In the genomic region with DNA sequence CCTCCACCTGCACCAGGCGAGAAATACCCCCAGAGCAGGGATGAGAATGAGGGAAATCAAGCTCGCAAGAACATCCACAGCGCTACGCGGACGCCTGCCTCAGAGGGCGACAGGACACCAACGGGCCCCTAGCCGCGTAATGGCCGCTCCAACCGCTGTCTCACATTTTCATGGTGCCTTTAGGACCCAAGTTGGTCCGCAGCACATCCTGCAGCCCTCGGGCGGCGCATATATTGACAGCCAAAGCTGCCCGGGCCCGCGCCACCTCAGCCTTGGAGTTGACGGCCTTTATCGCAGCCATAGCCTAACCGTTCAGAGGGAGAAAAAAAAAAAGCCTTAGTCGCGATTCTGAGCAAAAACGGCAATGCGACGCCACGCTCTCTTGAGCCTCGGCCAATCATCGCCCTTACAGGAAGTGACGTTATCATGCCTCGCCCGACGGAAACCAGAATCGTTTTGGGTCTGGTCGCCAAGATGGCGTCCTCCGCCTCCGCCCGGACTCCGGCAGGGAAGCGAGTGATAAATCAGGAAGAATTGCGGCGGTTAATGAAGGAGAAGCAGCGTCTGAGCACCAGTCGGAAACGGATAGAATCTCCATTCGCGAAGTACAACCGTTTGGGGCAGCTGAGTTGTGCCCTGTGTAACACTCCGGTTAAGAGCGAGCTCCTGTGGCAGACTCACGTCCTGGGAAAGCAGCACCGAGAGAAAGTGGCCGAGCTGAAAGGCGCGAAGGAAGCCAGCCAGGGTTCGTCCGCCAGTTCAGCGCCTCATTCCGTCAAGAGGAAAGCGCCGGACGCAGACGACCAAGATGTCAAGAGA, we compare ENCODE assay signal across 1 cellular context.
TF ChIP-seq lines count a peak whose summit lies in the region.

A gene with protein sequence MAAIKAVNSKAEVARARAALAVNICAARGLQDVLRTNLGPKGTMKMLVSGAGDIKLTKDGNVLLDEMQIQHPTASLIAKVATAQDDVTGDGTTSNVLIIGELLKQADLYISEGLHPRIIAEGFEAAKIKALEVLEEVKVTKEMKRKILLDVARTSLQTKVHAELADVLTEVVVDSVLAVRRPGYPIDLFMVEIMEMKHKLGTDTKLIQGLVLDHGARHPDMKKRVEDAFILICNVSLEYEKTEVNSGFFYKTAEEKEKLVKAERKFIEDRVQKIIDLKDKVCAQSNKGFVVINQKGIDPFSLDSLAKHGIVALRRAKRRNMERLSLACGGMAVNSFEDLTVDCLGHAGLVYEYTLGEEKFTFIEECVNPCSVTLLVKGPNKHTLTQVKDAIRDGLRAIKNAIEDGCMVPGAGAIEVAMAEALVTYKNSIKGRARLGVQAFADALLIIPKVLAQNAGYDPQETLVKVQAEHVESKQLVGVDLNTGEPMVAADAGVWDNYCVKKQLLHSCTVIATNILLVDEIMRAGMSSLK (minus strand): TSS at position 368 of the 819 bp plus-strand sequence. CDS start 67 bp downstream, at position 301.
A gene with protein sequence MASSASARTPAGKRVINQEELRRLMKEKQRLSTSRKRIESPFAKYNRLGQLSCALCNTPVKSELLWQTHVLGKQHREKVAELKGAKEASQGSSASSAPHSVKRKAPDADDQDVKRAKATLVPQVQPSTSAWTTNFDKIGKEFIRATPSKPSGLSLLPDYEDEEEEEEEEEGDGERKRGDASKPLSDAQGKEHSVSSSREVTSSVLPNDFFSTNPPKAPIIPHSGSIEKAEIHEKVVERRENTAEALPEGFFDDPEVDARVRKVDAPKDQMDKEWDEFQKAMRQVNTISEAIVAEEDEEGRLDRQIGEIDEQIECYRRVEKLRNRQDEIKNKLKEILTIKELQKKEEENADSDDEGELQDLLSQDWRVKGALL (plus strand): TSS at position 448 of the 819 bp plus-strand sequence. CDS start 27 bp downstream, at position 475.

TF ChIP-seq in endothelial cell of umbilical vein, 7 proteins besides CTCF, POLR2A, EP300 and RAD21:
- TF ChIP-seq EZH2 (IDR thresholded peaks at IDR 0.05; ENCODE audit: borderline replicate concordance, low read depth, low read length, severe bottlenecking) (no peak), MYC (IDR thresholded peaks at IDR 0.05; ENCODE audit: low read depth, low read length) (peak; percentile 62), POLR2AphosphoS5 (IDR thresholded peaks at IDR 0.05; ENCODE audit: insufficient read depth, low read depth, low read length) (peak; percentile 73)
